17 cellular contexts compared by ENCODE assay signal in genomic region chr12:21879312-21879711, GRCh38.
DNase-seq lines count a peak whose midpoint lies in the region; ATAC-seq, FAIRE-seq and TF ChIP-seq lines count a peak whose summit lies in the region.
"Had no signal": no experiment of that assay in that cellular context is flagged by ENCODE, and none has a peak within 500 bp of the region (broad histone marks: within the 10 kb centered on the region; RNA-seq: fewer than 3 reads in every experiment).

No MANE protein-coding gene starts in this region.

- no peak overlapping the region for H3K56ac ChIP-seq in mesendoderm (ENCODE audit: low read length)

- H2BK15ac ChIP-seq in mesendoderm (replicated peaks; ENCODE audit: low read depth), result no peak overlapping the region

- H3K4me3 ChIP-seq in bronchial epithelial cell (ENCODE audit: low read depth, low read length) (no peak overlapping the region), fibroblast of the aortic adventitia (ENCODE audit: low read depth, low read length) (no peak overlapping the region), liver (ENCODE audit: low read depth in 1 of 3, low read length in 3 of 3) (no peak overlapping the region), mesendoderm (ENCODE audit: low read length) (no peak overlapping the region), foreskin fibroblast (ENCODE audit: low read depth in 1 of 2, low read length in 2 of 2) (no peak overlapping the region)
- H3K4me3 ChIP-seq: A549, GM23338 had no signal

- no peak overlapping the region for H3K4me2 ChIP-seq in mesendoderm (ENCODE audit: low read length)
- H3K4me2 ChIP-seq: A549, GM23338 had no signal

- H3K9me3 ChIP-seq in liver (ENCODE audit: control insufficient read depth in 4 of 4, low read length in 3 of 4), result no peaks in the 10 kb centered on the region
- H3K9me3 ChIP-seq: A549 had no signal

- ATAC-seq in sciatic nerve, result peak; percentile 22
- ATAC-seq: A549; CD8-positive, alpha-beta T cell; GM23338 had no signal

- H2AK5ac ChIP-seq in mesendoderm (ENCODE audit: low read length), result no peak overlapping the region

- no peak overlapping the region for H3K23ac ChIP-seq in mesendoderm (ENCODE audit: low read length)

- peaks cover 4 to 44% (median 36%) of the 10 kb centered on the region in 4 donors for H3K4me1 ChIP-seq in liver (ENCODE audit: control insufficient read depth in 4 of 4, insufficient read depth in 4 of 4, low read length in 3 of 4)
- no peaks in the 10 kb centered on the region for H3K4me1 ChIP-seq in mesendoderm (ENCODE audit: control insufficient read depth, low read depth, low read length)
- H3K4me1 ChIP-seq: A549 had no signal

- no peak overlapping the region for H3K4ac ChIP-seq in mesendoderm (ENCODE audit: low read depth, low read length)

- H2BK120ac ChIP-seq in mesendoderm (ENCODE audit: low read depth, low read length), result no peak overlapping the region

- H3K79me2 ChIP-seq in mesendoderm (ENCODE audit: control insufficient read depth, insufficient read depth, low read length), result no peaks in the 10 kb centered on the region

- H2BK5ac ChIP-seq in mesendoderm (ENCODE audit: low read length), result no peak overlapping the region

- H3K9ac ChIP-seq in liver (ENCODE audit: low read depth in 1 of 2, low read length in 2 of 2) (no peak overlapping the region), mesendoderm (ENCODE audit: low read length) (no peak overlapping the region)

- intact Hi-C loops in sciatic nerve (cut with DNase I), result no loop called here

- peak overlapping the region; percentile 78 to 79 for H3K27ac ChIP-seq in liver (ENCODE audit: low read depth in 1 of 2, low read length in 2 of 2)
- H3K27ac ChIP-seq in mesendoderm (ENCODE audit: low read depth, low read length), result no peak overlapping the region
- H3K27ac ChIP-seq: A549, HL-60 had no signal

- TF ChIP-seq RAD21 in liver (IDR thresholded peaks at IDR 0.05), result peak; percentile 46 to 60

- no peaks in the 10 kb centered on the region for H3K79me1 ChIP-seq in mesendoderm (ENCODE audit: low read length)

- no peak for FAIRE-seq in bronchial epithelial cell (lab: Jason Lieb, UNC)
- FAIRE-seq: A549, GM18507 had no signal

- H4K8ac ChIP-seq in mesendoderm (ENCODE audit: low read depth, low read length), result no peak overlapping the region

- TF ChIP-seq CTCF in bronchial epithelial cell (IDR thresholded peaks at IDR 0.05; ENCODE audit: insufficient read depth, low read length, severe bottlenecking), result no peak
- no peak for TF ChIP-seq CTCF in fibroblast of the aortic adventitia (IDR thresholded peaks at IDR 0.05; ENCODE audit: insufficient read depth, low read length)
- no peak for TF ChIP-seq CTCF in liver (IDR thresholded peaks at IDR 0.05; ENCODE audit: low read depth, low read length, missing input control)
- TF ChIP-seq CTCF in foreskin fibroblast (IDR thresholded peaks at IDR 0.05; ENCODE audit: low read depth, low read length), result no peak

- H3K27me3 ChIP-seq in bronchial epithelial cell (ENCODE audit: control insufficient read depth, insufficient read depth, low read length) (no peaks in the 10 kb centered on the region), liver (ENCODE audit: control insufficient read depth in 4 of 4, insufficient read depth in 4 of 4, low read length in 3 of 4) (no peaks in the 10 kb centered on the region), mesendoderm (ENCODE audit: insufficient read depth, low read length, poor library complexity) (no peaks in the 10 kb centered on the region)

- H3K36me3 ChIP-seq in bronchial epithelial cell (ENCODE audit: control insufficient read depth, insufficient read depth, low read length) (no peaks in the 10 kb centered on the region), liver (ENCODE audit: control insufficient read depth in 4 of 4, insufficient read depth in 3 of 4, low read depth in 1 of 4, low read length in 3 of 4) (peaks cover 0 to 10% (median 2%) of the 10 kb centered on the region in 4 donors), mesendoderm (ENCODE audit: control insufficient read depth, insufficient read depth, low read length) (no peaks in the 10 kb centered on the region)

- no peak overlapping the region for H4K5ac ChIP-seq in mesendoderm (ENCODE audit: low read length)

- H3K18ac ChIP-seq in mesendoderm (ENCODE audit: low read length), result no peak overlapping the region

- DNase-seq in bronchial epithelial cell (ENCODE audit: low read depth), result peak; percentile 85
- peak; percentile 2 for DNase-seq in fibroblast of the aortic adventitia (ENCODE audit: low read depth)
- no peak for DNase-seq in sciatic nerve (ENCODE audit: low spot score)
- no peak for DNase-seq in mesendoderm
- DNase-seq in foreskin melanocyte, result no peak
- DNase-seq in D341Med (ENCODE audit: low spot score), result no peak
- DNase-seq in foreskin fibroblast, result no peak
- DNase-seq: CD8-positive, alpha-beta T cell; COR-L47; DMS53; GF-D8; H7 had no signal

- WGBS in liver, result 33% methylated on average over 1 of the region's 1 CpG
- WGBS in mesendoderm (ENCODE audit: extremely low coverage, insufficient coverage, low lambda C conversion rate), result no CpG with 5 or more reads among the region's 1 CpG

TF ChIP-seq in liver, 16 proteins besides CTCF, POLR2A, EP300 and RAD21:
- TF ChIP-seq, protein P1, sequence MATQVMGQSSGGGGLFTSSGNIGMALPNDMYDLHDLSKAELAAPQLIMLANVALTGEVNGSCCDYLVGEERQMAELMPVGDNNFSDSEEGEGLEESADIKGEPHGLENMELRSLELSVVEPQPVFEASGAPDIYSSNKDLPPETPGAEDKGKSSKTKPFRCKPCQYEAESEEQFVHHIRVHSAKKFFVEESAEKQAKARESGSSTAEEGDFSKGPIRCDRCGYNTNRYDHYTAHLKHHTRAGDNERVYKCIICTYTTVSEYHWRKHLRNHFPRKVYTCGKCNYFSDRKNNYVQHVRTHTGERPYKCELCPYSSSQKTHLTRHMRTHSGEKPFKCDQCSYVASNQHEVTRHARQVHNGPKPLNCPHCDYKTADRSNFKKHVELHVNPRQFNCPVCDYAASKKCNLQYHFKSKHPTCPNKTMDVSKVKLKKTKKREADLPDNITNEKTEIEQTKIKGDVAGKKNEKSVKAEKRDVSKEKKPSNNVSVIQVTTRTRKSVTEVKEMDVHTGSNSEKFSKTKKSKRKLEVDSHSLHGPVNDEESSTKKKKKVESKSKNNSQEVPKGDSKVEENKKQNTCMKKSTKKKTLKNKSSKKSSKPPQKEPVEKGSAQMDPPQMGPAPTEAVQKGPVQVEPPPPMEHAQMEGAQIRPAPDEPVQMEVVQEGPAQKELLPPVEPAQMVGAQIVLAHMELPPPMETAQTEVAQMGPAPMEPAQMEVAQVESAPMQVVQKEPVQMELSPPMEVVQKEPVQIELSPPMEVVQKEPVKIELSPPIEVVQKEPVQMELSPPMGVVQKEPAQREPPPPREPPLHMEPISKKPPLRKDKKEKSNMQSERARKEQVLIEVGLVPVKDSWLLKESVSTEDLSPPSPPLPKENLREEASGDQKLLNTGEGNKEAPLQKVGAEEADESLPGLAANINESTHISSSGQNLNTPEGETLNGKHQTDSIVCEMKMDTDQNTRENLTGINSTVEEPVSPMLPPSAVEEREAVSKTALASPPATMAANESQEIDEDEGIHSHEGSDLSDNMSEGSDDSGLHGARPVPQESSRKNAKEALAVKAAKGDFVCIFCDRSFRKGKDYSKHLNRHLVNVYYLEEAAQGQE (IDR thresholded peaks at IDR 0.05), result peak; percentile 67
- TF ChIP-seq FOXA1 (IDR thresholded peaks at IDR 0.05) (no peak), EGR1 (IDR thresholded peaks at IDR 0.05; ENCODE audit: low read depth in 2 of 2) (peak in 1 of 2 donors; percentile 51), SP1 (IDR thresholded peaks at IDR 0.05) (peak; percentile 71), RXRA (IDR thresholded peaks at IDR 0.05) (peak; percentile 67 to 80), YY1 (IDR thresholded peaks at IDR 0.05) (peak; percentile 93), FOXA2 (IDR thresholded peaks at IDR 0.05) (peak; percentile 56), HNF4A (conservative IDR thresholded peaks at IDR 0.05) (peak; percentile 68 to 75), HNF4G (IDR thresholded peaks at IDR 0.05) (no peak), JUND (IDR thresholded peaks at IDR 0.05) (peak; percentile 40 to 64), NR2F2 (IDR thresholded peaks at IDR 0.05) (no peak), GABPA (IDR thresholded peaks at IDR 0.05 in 1 of 2, conservative IDR thresholded peaks at IDR 0.05 in 1 of 2) (no peak), TAF1 (conservative IDR thresholded peaks at IDR 0.05) (no peak)
- TF ChIP-seq, protein P2, sequence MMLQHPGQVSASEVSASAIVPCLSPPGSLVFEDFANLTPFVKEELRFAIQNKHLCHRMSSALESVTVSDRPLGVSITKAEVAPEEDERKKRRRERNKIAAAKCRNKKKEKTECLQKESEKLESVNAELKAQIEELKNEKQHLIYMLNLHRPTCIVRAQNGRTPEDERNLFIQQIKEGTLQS (IDR thresholded peaks at IDR 0.05), result peak; percentile 91
- TF ChIP-seq, protein P3, sequence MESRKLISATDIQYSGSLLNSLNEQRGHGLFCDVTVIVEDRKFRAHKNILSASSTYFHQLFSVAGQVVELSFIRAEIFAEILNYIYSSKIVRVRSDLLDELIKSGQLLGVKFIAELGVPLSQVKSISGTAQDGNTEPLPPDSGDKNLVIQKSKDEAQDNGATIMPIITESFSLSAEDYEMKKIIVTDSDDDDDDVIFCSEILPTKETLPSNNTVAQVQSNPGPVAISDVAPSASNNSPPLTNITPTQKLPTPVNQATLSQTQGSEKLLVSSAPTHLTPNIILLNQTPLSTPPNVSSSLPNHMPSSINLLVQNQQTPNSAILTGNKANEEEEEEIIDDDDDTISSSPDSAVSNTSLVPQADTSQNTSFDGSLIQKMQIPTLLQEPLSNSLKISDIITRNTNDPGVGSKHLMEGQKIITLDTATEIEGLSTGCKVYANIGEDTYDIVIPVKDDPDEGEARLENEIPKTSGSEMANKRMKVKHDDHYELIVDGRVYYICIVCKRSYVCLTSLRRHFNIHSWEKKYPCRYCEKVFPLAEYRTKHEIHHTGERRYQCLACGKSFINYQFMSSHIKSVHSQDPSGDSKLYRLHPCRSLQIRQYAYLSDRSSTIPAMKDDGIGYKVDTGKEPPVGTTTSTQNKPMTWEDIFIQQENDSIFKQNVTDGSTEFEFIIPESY (IDR thresholded peaks at IDR 0.05), result peak; percentile 46
- TF ChIP-seq, protein P4, sequence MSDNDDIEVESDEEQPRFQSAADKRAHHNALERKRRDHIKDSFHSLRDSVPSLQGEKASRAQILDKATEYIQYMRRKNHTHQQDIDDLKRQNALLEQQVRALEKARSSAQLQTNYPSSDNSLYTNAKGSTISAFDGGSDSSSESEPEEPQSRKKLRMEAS (IDR thresholded peaks at IDR 0.05), result peak; percentile 77

Comparison
In these comparisons a context has a peak if more than half of its experiments do, and no peak if none do; other contexts are left out.
1. DNase-seq: peak in bronchial epithelial cell (single experiment) and fibroblast of the aortic adventitia (single experiment); none in sciatic nerve (single experiment), mesendoderm (single experiment), foreskin melanocyte (single experiment), D341Med (single experiment) and foreskin fibroblast (0 of 2).